Comparison of ENCODE assay signal across 23 cellular contexts in the genomic region with DNA sequence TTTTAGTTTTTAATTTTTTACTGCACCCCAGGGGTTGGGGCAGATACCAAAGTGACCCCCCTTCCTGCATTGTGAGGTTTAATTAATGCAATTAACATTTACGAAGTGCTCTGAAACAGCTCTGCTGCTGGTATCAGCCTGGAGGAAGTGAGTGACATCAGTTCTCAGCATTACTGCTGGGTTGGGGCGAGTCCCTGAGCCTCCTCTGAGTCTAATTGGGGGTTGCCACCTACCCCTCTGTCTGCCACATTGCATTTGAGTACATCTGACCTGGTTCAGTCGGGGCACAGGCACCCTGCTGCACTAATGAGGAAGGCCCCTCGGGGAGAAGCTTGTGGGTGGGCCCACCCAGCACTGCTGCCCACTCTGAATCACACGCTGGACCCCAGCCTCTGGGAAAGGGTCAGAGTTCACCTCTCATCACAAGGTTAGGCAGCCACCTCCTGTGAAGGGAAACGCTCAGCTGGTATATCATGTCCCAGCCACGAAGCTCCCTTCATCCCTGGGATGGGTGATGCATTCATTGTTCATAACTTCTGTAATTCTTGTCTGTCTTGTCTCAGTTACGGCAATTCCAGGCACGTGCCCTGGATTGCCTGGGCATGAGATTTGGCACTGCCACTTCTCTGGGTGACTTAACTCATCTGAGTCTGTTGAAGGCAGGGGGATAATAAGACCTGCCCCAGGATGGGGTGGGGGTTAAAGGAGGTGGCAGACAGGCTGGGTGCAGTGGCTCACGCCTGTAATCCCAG. TPM values are rescaled to one million over a fixed set of nuclear protein-coding genes. Genes with fewer than 3 reads are reported as not detected.
DNase-seq lines count a peak whose midpoint lies in the region; ATAC-seq and TF ChIP-seq lines count a peak whose summit lies in the region.
"Had no signal": no experiment of that assay in that cellular context is flagged by ENCODE, and none has a peak within 500 bp of the region (broad histone marks: within the 10 kb centered on the region; RNA-seq: fewer than 3 reads in every experiment).

No MANE protein-coding gene starts in this region.

- H3K27me3 Mint-ChIP-seq in endodermal cell (ENCODE audit: insufficient read depth), result no peaks in the 10 kb centered on the region
- no peaks in the 10 kb centered on the region for H3K27me3 Mint-ChIP-seq in progenitor cell of endocrine pancreas
- H3K27me3 Mint-ChIP-seq: activated CD8-positive, alpha-beta memory T cell treated with anti-CD3 and anti-CD28 coated beads, Interleukin-2, amount 10 ng/mL, durations not matched to agents 7 days and 5 days; activated T-helper 17 cell treated with anti-CD3 and anti-CD28 coated beads, Interleukin-2, amount 50 U/mL, for 72 hours had no signal

- POLR2A ChIA-PET in RWPE1 (lab: Yijun Ruan, JAX; ENCODE audit: low non-redundant PET), result interaction anchor here (0.5 kb wide), 1 partner anchor 8 kb away, joined by 3 read pairs; no protein-coding TSS in a partner anchor
- POLR2A ChIA-PET in GM10248 (lab: Yijun Ruan, JAX), result no interaction called here

- no peak overlapping the region for H3K9ac ChIP-seq in endodermal cell (ENCODE audit: extremely low read depth, low read length, poor library complexity, severe bottlenecking)

- WGBS in endodermal cell (ENCODE audit: insufficient coverage in 1 of 2, insufficient read length in 1 of 2), 2 experiments, result 77 to 92% methylated on average over 8 to 10 of the region's 10 CpGs

- H3K27ac Mint-ChIP-seq in endodermal cell, result peak overlapping the region; percentile 89
- H3K27ac Mint-ChIP-seq in progenitor cell of endocrine pancreas, result peak overlapping the region; percentile 67
- H3K27ac Mint-ChIP-seq: activated CD8-positive, alpha-beta memory T cell treated with anti-CD3 and anti-CD28 coated beads, Interleukin-2, amount 10 ng/mL, durations not matched to agents 7 days and 5 days; mesothelial cell of epicardium had no signal

- H3K4me1 Mint-ChIP-seq in endodermal cell (peaks cover 56% of the 10 kb centered on the region), progenitor cell of endocrine pancreas (ENCODE audit: low read depth) (peaks cover 25% of the 10 kb centered on the region)

- ATAC-seq in GM19463 (IDR thresholded peaks at IDR 0.05; ENCODE audit: unreplicated experiment), result no peak
- ATAC-seq: activated CD4-positive, CD25-positive, alpha-beta regulatory T cell treated with anti-CD3 and anti-CD28 coated beads, Interleukin-2, amount 50 U/mL, for 24 hours; activated CD8-positive, alpha-beta memory T cell treated with anti-CD3 and anti-CD28 coated beads, Interleukin-2, amount 10 ng/mL, durations not matched to agents 7 days and 5 days; left colon had no signal

- peaks cover 27% of the 10 kb centered on the region for H3K4me1 ChIP-seq in endodermal cell (ENCODE audit: control insufficient read depth, insufficient read depth, low read length)
- H3K4me1 ChIP-seq: adrenal gland had no signal

- H3K4me3 Mint-ChIP-seq in endodermal cell (no peak overlapping the region), progenitor cell of endocrine pancreas (ENCODE audit: low read depth) (no peak overlapping the region)
- H3K4me3 Mint-ChIP-seq: activated CD8-positive, alpha-beta memory T cell treated with anti-CD3 and anti-CD28 coated beads, Interleukin-2, amount 10 ng/mL, durations not matched to agents 7 days and 5 days; activated T-helper 17 cell treated with anti-CD3 and anti-CD28 coated beads, Interleukin-2, amount 50 U/mL, for 72 hours; mesothelial cell of epicardium; nephron had no signal

- no peaks in the 10 kb centered on the region for H3K27me3 ChIP-seq in endodermal cell (ENCODE audit: control insufficient read depth, insufficient read depth, low read length, poor library complexity, severe bottlenecking)
- H3K27me3 ChIP-seq: adrenal gland, cardiac muscle cell, spleen had no signal

- H3K9me3 ChIP-seq in endodermal cell (ENCODE audit: control insufficient read depth, low read length), result no peaks in the 10 kb centered on the region
- H3K9me3 ChIP-seq: adrenal gland, spleen had no signal

- no peak overlapping the region for H3K4me3 ChIP-seq in endodermal cell (ENCODE audit: low read length)
- H3K4me3 ChIP-seq: adrenal gland, cardiac muscle cell, PC-9, spleen had no signal

- CTCF ChIA-PET in RWPE1 (lab: Yijun Ruan, JAX) (interaction anchor here (0.6 to 5.1 kb wide), 3 partner anchors 15 to 716 kb away, joined by 3 to 152 read pairs (median 11); partner anchors contain the start of gene C20orf203), GM10248 (lab: Yijun Ruan, JAX) (interaction anchor here (1.2 to 8.6 kb wide), 4 partner anchors 8 to 99 kb away, joined by 3 to 224 read pairs (median 30); partner anchors contain the start of gene C20orf203)

- H3K27ac ChIP-seq in RWPE1, result peak overlapping the region; percentile 61
- no peak overlapping the region for H3K27ac ChIP-seq in endodermal cell (ENCODE audit: low read depth, low read length)
- H3K27ac ChIP-seq: adrenal gland, cardiac muscle cell, PC-9, spleen had no signal

- DNase-seq in HPDE6-E6E7 (ENCODE audit: extremely low spot score) (peak; percentile 86), RWPE1 (ENCODE audit: low spot score) (peak; percentile 59), endodermal cell (no peak), progenitor cell of endocrine pancreas (ENCODE audit: low spot score, unreplicated experiment) (no peak), GM10248 (ENCODE audit: extremely low spot score) (no peak), HuH-7 (ENCODE audit: low spot score) (no peak)
- DNase-seq: activated CD8-positive, alpha-beta memory T cell treated with anti-CD3 and anti-CD28 coated beads, Interleukin-2, amount 10 ng/mL, durations not matched to agents 7 days and 5 days; adrenal gland; CD4-positive, CD25-positive, alpha-beta regulatory T cell; dermis blood vessel endothelial cell; DMS153; left colon; NCI-H1092 treated with DMSO at 0.1 percent for 48 hours; NCI-H2107; NCI-H748 treated with DMSO at 0.1 percent for 48 hours; PC-9; spleen had no signal

- H3K9me3 Mint-ChIP-seq in endodermal cell (no peaks in the 10 kb centered on the region), progenitor cell of endocrine pancreas (ENCODE audit: low read depth) (no peaks in the 10 kb centered on the region)
- H3K9me3 Mint-ChIP-seq: activated T-helper 17 cell treated with anti-CD3 and anti-CD28 coated beads, Interleukin-2, amount 50 U/mL, for 72 hours; mesothelial cell of epicardium; nephron had no signal

- H3K36me3 Mint-ChIP-seq in endodermal cell (ENCODE audit: low read depth) (peaks cover 30% of the 10 kb centered on the region), progenitor cell of endocrine pancreas (ENCODE audit: insufficient read depth) (no peaks in the 10 kb centered on the region)
- H3K36me3 Mint-ChIP-seq: activated CD8-positive, alpha-beta memory T cell treated with anti-CD3 and anti-CD28 coated beads, Interleukin-2, amount 10 ng/mL, durations not matched to agents 7 days and 5 days; CD4-positive, CD25-positive, alpha-beta regulatory T cell; mesothelial cell of epicardium had no signal

- TF ChIP-seq CTCF in RWPE1 (conservative IDR thresholded peaks at IDR 0.05; ENCODE audit: low read depth) (no peak), endodermal cell (conservative IDR thresholded peaks at IDR 0.05) (no peak), progenitor cell of endocrine pancreas (IDR thresholded peaks at IDR 0.05; ENCODE audit: unreplicated experiment) (no peak), GM10248 (IDR thresholded peaks at IDR 0.05; ENCODE audit: control extremely low read depth, extremely low read depth, low read depth, missing control alignments) (no peak)

- peaks cover 55% of the 10 kb centered on the region for H3K36me3 ChIP-seq in endodermal cell (ENCODE audit: control insufficient read depth, insufficient read depth, low read length)
- H3K36me3 ChIP-seq: adrenal gland, cardiac muscle cell, spleen had no signal

RNA-seq across cellular contexts. Expression of gene DNMT3B, which starts 13.2 kb away (rescaled TPM):
- total RNA-seq in endodermal cell (100 to 1,000 TPM in 1 of 2 donors, 10 to 100 TPM in 1; 82.1 to 283 TPM), progenitor cell of endocrine pancreas (15.4 and 15.9 TPM in 2 replicates)
- polyA plus RNA-seq in endodermal cell (2013, experiment 1 of 2), result 68.5 TPM
- 50.5 TPM for polyA plus RNA-seq in endodermal cell (2013, experiment 2 of 2)

RNA-seq across cellular contexts. Expression of gene COMMD7, which starts 32.1 kb away (rescaled TPM):
- 10 to 100 TPM; 21.2 to 49.2 TPM for total RNA-seq in endodermal cell
- 43.4 TPM for polyA plus RNA-seq in endodermal cell (2013, experiment 1 of 2)
- 41.9 TPM for polyA plus RNA-seq in endodermal cell (2013, experiment 2 of 2)
- 69.8 and 70.1 TPM in 2 replicates for total RNA-seq in progenitor cell of endocrine pancreas

RNA-seq across cellular contexts. Expression of gene MAPRE1, which starts 44.3 kb away (rescaled TPM):
- total RNA-seq in endodermal cell (100 to 1,000 TPM; 180 to 265 TPM), progenitor cell of endocrine pancreas (171 and 177 TPM in 2 replicates)
- polyA plus RNA-seq in endodermal cell (2013, experiment 1 of 2), result 153 TPM
- 143 TPM for polyA plus RNA-seq in endodermal cell (2013, experiment 2 of 2)

Comparison
In these comparisons a context has a peak if more than half of its experiments do, and no peak if none do; other contexts are left out.
1. DNase-seq: peak in HPDE6-E6E7 (single experiment) and RWPE1 (single experiment); none in endodermal cell (single experiment), progenitor cell of endocrine pancreas (single experiment), GM10248 (single experiment) and HuH-7 (single experiment).